Comparison of ENCODE assay signal across 12 cellular contexts in the genomic region with DNA sequence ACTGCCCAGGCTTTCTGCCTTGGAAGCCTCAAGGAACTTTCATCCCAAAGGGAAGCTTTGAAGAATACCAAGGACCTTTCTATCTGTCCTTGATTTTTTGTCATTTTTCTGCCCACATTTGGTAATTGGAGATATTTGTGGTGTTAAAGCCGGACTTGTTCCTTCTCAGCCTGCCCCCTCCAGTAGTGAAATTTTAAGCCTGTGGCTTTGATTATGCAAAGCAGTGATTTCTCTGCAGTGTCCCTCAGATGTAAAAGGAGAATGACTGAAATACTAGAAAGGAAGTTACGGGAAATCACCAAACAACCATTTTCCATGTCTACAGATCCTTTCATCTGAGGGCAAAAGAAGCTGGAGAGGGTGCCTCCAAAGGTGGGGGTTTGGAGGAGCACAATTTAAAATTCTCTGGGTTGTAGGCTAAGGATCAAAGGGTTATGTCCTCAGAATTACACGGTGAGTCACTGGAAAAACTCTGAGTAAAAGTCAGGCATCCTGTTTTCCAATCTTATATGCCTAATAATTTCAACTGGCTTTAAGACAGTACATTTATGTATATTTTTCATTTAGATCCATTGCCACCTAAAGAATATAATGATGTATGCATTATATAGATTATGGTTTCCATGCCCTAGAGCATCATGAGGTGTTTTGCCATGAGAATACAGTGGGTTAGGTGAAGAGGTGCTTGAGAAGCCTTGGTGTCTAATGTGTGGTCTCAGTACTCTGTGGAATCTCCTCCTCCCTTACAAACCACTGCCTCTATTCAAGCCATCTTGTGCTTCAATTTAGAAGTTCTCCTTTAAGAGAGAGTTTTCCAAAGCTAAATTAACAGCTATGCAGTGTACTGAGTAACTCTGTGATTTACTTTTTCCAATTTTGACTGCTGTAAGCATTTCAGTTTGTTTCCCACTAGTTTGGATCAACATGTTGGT.
DNase-seq lines count a peak whose midpoint lies in the region; ATAC-seq and TF ChIP-seq lines count a peak whose summit lies in the region.
"Had no signal": no experiment of that assay in that cellular context is flagged by ENCODE, and none has a peak within 500 bp of the region (broad histone marks: within the 10 kb centered on the region; RNA-seq: fewer than 3 reads in every experiment).

No MANE protein-coding gene starts in this region.

- H3T11ph ChIP-seq in H9 (ENCODE audit: low read length), result no peak overlapping the region

- H3K9ac ChIP-seq in neural progenitor cell (no peak overlapping the region), H9 (ENCODE audit: extremely low read depth, insufficient read length, low read length) (no peak overlapping the region)

- H2BK120ac ChIP-seq in H9 (ENCODE audit: low read depth, low read length, poor library complexity, severe bottlenecking), result no peak overlapping the region

- no peak overlapping the region for H2BK5ac ChIP-seq in H9 (ENCODE audit: insufficient read length, low read length)

- no peaks in the 10 kb centered on the region for H3K79me1 ChIP-seq in H9 (ENCODE audit: insufficient read depth, low read depth, low read length, poor library complexity, severe bottlenecking)

- H4K20me1 ChIP-seq in neural progenitor cell (ENCODE audit: low read depth) (no peaks in the 10 kb centered on the region), H9 (ENCODE audit: control insufficient read depth, insufficient read depth, insufficient read length) (no peaks in the 10 kb centered on the region)

- no peak overlapping the region for H3K18ac ChIP-seq in H9 (ENCODE audit: insufficient read length, low read depth, low read length)

- H3K14ac ChIP-seq in H9 (ENCODE audit: insufficient read depth, low read length), result no peak overlapping the region

- no peak overlapping the region for H4K91ac ChIP-seq in H9 (ENCODE audit: insufficient read length, low read depth, low read length)

- no peak overlapping the region for H4K8ac ChIP-seq in H9 (replicated peaks; ENCODE audit: insufficient read length, low read depth, low read length)

- H3K4me2 ChIP-seq in neural progenitor cell (no peak overlapping the region), H9 (ENCODE audit: insufficient read depth, insufficient read length, low read length) (no peak overlapping the region)

- 65% methylated on average over 3 of the region's 3 CpGs for WGBS in prostate gland
- no CpG with 5 or more reads among the region's 3 CpGs for WGBS in H9 (ENCODE audit: extremely low coverage, insufficient read length, low lambda C conversion rate)

- H3K27ac Mint-ChIP-seq in chondrocyte (ENCODE audit: unreplicated experiment), result peak overlapping the region; percentile 46
- H3K27ac Mint-ChIP-seq in neural progenitor cell, result peak overlapping the region; percentile 76
- no peak overlapping the region; a peak in 1 of 7 replicates for H3K27ac Mint-ChIP-seq in H9
- no peak overlapping the region for H3K27ac Mint-ChIP-seq in T-helper 2 cell treated with Interferon-gamma antibody and Interleukin-4, amounts not matched to agents 5 μg/mL and 100 μg/mL, for 36 hours

- H3K79me2 ChIP-seq in neural progenitor cell (ENCODE audit: low read depth) (no peaks in the 10 kb centered on the region), H9 (ENCODE audit: insufficient read depth, low read length) (no peaks in the 10 kb centered on the region)

- no peak overlapping the region for H3K4ac ChIP-seq in H9 (ENCODE audit: low read depth, low read length)

- H3K23ac ChIP-seq in H9 (ENCODE audit: insufficient read length, low read depth, low read length), result no peak overlapping the region

- H2AFZ ChIP-seq in neural progenitor cell (replicated peaks) (no peak overlapping the region), H9 (ENCODE audit: low read length) (no peak overlapping the region)

- ATAC-seq in HG02885 (IDR thresholded peaks at IDR 0.05; ENCODE audit: poor library complexity, unreplicated experiment), result no peak

- no peak overlapping the region for H2AK5ac ChIP-seq in H9 (ENCODE audit: insufficient read length, low read length)

- H3K27ac ChIP-seq in neural progenitor cell (no peak overlapping the region), prostate gland (no peak overlapping the region), H9 (ENCODE audit: insufficient read length, low read depth, low read length) (no peak overlapping the region)

- H4K5ac ChIP-seq in H9 (ENCODE audit: insufficient read length, low read depth, low read length), result no peak overlapping the region

- peaks cover 22% of the 10 kb centered on the region for H3K4me1 ChIP-seq in neural progenitor cell
- no peaks in the 10 kb centered on the region for H3K4me1 ChIP-seq in prostate gland (replicated peaks)
- peaks cover 6% of the 10 kb centered on the region; the same call in 1 of the 2 replicates for H3K4me1 ChIP-seq in H9 (ENCODE audit: insufficient read depth, low read length)

- peaks cover 7% of the 10 kb centered on the region for H3K9me3 Mint-ChIP-seq in chondrocyte (ENCODE audit: low read depth)
- H3K9me3 Mint-ChIP-seq in neural progenitor cell, result no peaks in the 10 kb centered on the region
- H3K9me3 Mint-ChIP-seq in H9, result no peaks in the 10 kb centered on the region
- no peaks in the 10 kb centered on the region for H3K9me3 Mint-ChIP-seq in T-helper 2 cell treated with Interferon-gamma antibody and Interleukin-4, amounts not matched to agents 5 μg/mL and 100 μg/mL, for 36 hours

- intact Hi-C loops in prostate gland (cut with DNase I), result no loop called here

- no peaks in the 10 kb centered on the region for H3K23me2 ChIP-seq in H9 (ENCODE audit: insufficient read length, low read depth, low read length, poor library complexity, severe bottlenecking)

- H3K56ac ChIP-seq in H9 (ENCODE audit: insufficient read length, low read depth, low read length), result no peak overlapping the region

- H2BK15ac ChIP-seq in H9 (ENCODE audit: low read depth, low read length), result no peak overlapping the region

- H3K36me3 Mint-ChIP-seq in chondrocyte (ENCODE audit: low read depth) (no peaks in the 10 kb centered on the region), neural progenitor cell (peaks cover 5% of the 10 kb centered on the region), H9 (ENCODE audit: insufficient read depth in 1 of 3, low read depth in 3 of 3) (no peaks in the 10 kb centered on the region; a peak in 1 of 7 replicates)
- peaks cover 5% of the 10 kb centered on the region for H3K36me3 Mint-ChIP-seq in T-helper 2 cell treated with Interferon-gamma antibody and Interleukin-4, amounts not matched to agents 5 μg/mL and 100 μg/mL, for 36 hours (ENCODE audit: low read depth)

- H3K27me3 Mint-ChIP-seq in chondrocyte (ENCODE audit: low read depth) (no peaks in the 10 kb centered on the region), neural progenitor cell (ENCODE audit: insufficient read depth, low read depth) (no peaks in the 10 kb centered on the region), H9 (ENCODE audit: low read depth) (peaks cover 2% of the 10 kb centered on the region; the same call in 1 of the 2 replicates)
- H3K27me3 Mint-ChIP-seq in T-helper 2 cell treated with Interferon-gamma antibody and Interleukin-4, amounts not matched to agents 5 μg/mL and 100 μg/mL, for 36 hours (ENCODE audit: low read depth), result no peaks in the 10 kb centered on the region

- H3K4me3 Mint-ChIP-seq in chondrocyte (ENCODE audit: unreplicated experiment) (no peak overlapping the region), neural progenitor cell (no peak overlapping the region), H9 (no peak overlapping the region)
- no peak overlapping the region for H3K4me3 Mint-ChIP-seq in T-helper 2 cell treated with Interferon-gamma antibody and Interleukin-4, amounts not matched to agents 5 μg/mL and 100 μg/mL, for 36 hours

- H3K4me1 Mint-ChIP-seq in chondrocyte (ENCODE audit: low read depth), result peaks cover 36% of the 10 kb centered on the region
- H3K4me1 Mint-ChIP-seq in neural progenitor cell, result peaks cover 29% of the 10 kb centered on the region
- H3K4me1 Mint-ChIP-seq in H9, result peaks cover 22 to 27% of the 10 kb centered on the region in 2 experiments
- peaks cover 40% of the 10 kb centered on the region for H3K4me1 Mint-ChIP-seq in T-helper 2 cell treated with Interferon-gamma antibody and Interleukin-4, amounts not matched to agents 5 μg/mL and 100 μg/mL, for 36 hours (ENCODE audit: low read depth)

- H2BK12ac ChIP-seq in H9 (ENCODE audit: insufficient read length, low read depth, low read length), result no peak overlapping the region

- DNase-seq in GM10266 (ENCODE audit: extremely low spot score) (peak; percentile 5), LHCN-M2 (ENCODE audit: low read depth) (peak; percentile 79), chondrocyte (ENCODE audit: low spot score) (no peak), neural progenitor cell (ENCODE audit: low spot score) (no peak), prostate gland (ENCODE audit: low spot score) (no peak), H9 (no peak)
- DNase-seq in T-helper 2 cell treated with Interferon-gamma antibody and Interleukin-4, amounts not matched to agents 5 μg/mL and 100 μg/mL, for 36 hours (ENCODE audit: low spot score), result no peak
- DNase-seq: aorta, DMS79 treated with DMSO at 0.1 percent for 48 hours, NCI-H524 treated with DMSO at 0.1 percent for 48 hours, posterior cingulate gyrus had no signal

- no peaks in the 10 kb centered on the region for H3F3A ChIP-seq in neural progenitor cell (ENCODE audit: low read depth)

- no peak overlapping the region for H3K4me3 ChIP-seq in neural progenitor cell
- no peak overlapping the region for H3K4me3 ChIP-seq in prostate gland

- H3K9me3 ChIP-seq in neural progenitor cell (ENCODE audit: low read depth) (no peaks in the 10 kb centered on the region), prostate gland (no peaks in the 10 kb centered on the region), H9 (ENCODE audit: control insufficient read depth, low read depth, low read length) (no peaks in the 10 kb centered on the region)

- H3K36me3 ChIP-seq in neural progenitor cell (no peaks in the 10 kb centered on the region), prostate gland (no peaks in the 10 kb centered on the region)

- H3K27me3 ChIP-seq in neural progenitor cell (no peaks in the 10 kb centered on the region), prostate gland (replicated peaks; ENCODE audit: insufficient read depth) (no peaks in the 10 kb centered on the region), H9 (ENCODE audit: insufficient read depth, low read length) (no peaks in the 10 kb centered on the region)

- no peak for TF ChIP-seq POLR2A in prostate gland (IDR thresholded peaks at IDR 0.05)

- no peak for TF ChIP-seq CTCF in GM10266 (IDR thresholded peaks at IDR 0.05; ENCODE audit: control insufficient read depth, insufficient read depth, low read depth, missing control alignments)
- TF ChIP-seq CTCF in chondrocyte (IDR thresholded peaks at IDR 0.05), result no peak
- TF ChIP-seq CTCF in neural progenitor cell (IDR thresholded peaks at IDR 0.05), result no peak
- TF ChIP-seq CTCF in prostate gland (IDR thresholded peaks at IDR 0.05), result no peak
- no peak for TF ChIP-seq CTCF in H9 (conservative IDR thresholded peaks at IDR 0.05)

- no peak overlapping the region for H2BK20ac ChIP-seq in H9 (ENCODE audit: low read depth, low read length, poor library complexity, severe bottlenecking)

Comparison
In these comparisons a context has a peak if more than half of its experiments do, and no peak if none do; other contexts are left out.
1. DNase-seq: peak in GM10266 (single experiment) and LHCN-M2 (single experiment); none in chondrocyte (single experiment), neural progenitor cell (single experiment), prostate gland (single experiment), H9 (single experiment) and T-helper 2 cell treated with Interferon-gamma antibody and Interleukin-4, amounts not matched to agents 5 μg/mL and 100 μg/mL, for 36 hours (single experiment).
2. H3K27ac Mint-ChIP-seq: peak in chondrocyte (single experiment) and neural progenitor cell (single experiment); none in H9 (0 of 3) and T-helper 2 cell treated with Interferon-gamma antibody and Interleukin-4, amounts not matched to agents 5 μg/mL and 100 μg/mL, for 36 hours (single experiment).